2 cellular contexts compared by ENCODE assay signal in genomic region chr19:6737284-6737872, GRCh38.
A peak's percentile ranks its signal among the peaks of the same experiment; 100 is the strongest.
TF ChIP-seq lines count a peak whose summit lies in the region.

Gene GPR108 (minus strand): TSS chr19:6737580. CDS start chr19:6737576, 4 bp downstream.

TF ChIP-seq in HCT116, 20 proteins besides CTCF, POLR2A, EP300 and RAD21 (continued from another document):
- TF ChIP-seq REST (IDR thresholded peaks at IDR 0.05; ENCODE audit: low read depth) (no peak), YY1 (IDR thresholded peaks at IDR 0.05; ENCODE audit: extremely low read depth, insufficient replicate concordance, low read depth, low read length) (no peak), TCF7L2 (IDR thresholded peaks at IDR 0.05; ENCODE audit: borderline replicate concordance, extremely low read depth, insufficient read depth, insufficient read length) (peak; percentile 77), ZFX (IDR thresholded peaks at IDR 0.05) (no peak), POLR2AphosphoS5 (IDR thresholded peaks at IDR 0.05; ENCODE audit: low read depth, low read length) (peak; percentile 65)
TF ChIP-seq in HCT116: peak in this region for 2.

TF ChIP-seq in SK-N-SH, 30 proteins besides CTCF, POLR2A, EP300 and RAD21 (continued from another document):
- TF ChIP-seq REST (IDR thresholded peaks at IDR 0.05; ENCODE audit: low read depth, low read length), result no peak
- peak; percentile 1; the same call in 1 of the 2 replicates for TF ChIP-seq POLR2AphosphoS5 (IDR thresholded peaks at IDR 0.05; ENCODE audit: low read depth, low read length)
